ENCODE assay signal across 1 cellular context in genomic region chr20:57653910-57654309, GRCh38.
TF ChIP-seq lines count a peak whose summit lies in the region.

No MANE protein-coding gene starts in this region.

TF ChIP-seq in HepG2, 621 proteins besides CTCF, POLR2A, EP300 and RAD21:
- TF ChIP-seq SMAD1 (CRISPR knock-in tag; IDR thresholded peaks at IDR 0.05; ENCODE audit: borderline replicate concordance, low read depth): no peak
- peak; percentile 17; the same call in 1 of the 2 replicates for TF ChIP-seq ZFP91 (CRISPR knock-in tag; IDR thresholded peaks at IDR 0.05; ENCODE audit: borderline replicate concordance)
- TF ChIP-seq, protein P1, sequence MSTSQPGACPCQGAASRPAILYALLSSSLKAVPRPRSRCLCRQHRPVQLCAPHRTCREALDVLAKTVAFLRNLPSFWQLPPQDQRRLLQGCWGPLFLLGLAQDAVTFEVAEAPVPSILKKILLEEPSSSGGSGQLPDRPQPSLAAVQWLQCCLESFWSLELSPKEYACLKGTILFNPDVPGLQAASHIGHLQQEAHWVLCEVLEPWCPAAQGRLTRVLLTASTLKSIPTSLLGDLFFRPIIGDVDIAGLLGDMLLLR (CRISPR knock-in tag; IDR thresholded peaks at IDR 0.05): peak; percentile 40; the same call in 1 of the 2 replicates
